Comparison of ENCODE assay signal across 25 cellular contexts in the genomic region with DNA sequence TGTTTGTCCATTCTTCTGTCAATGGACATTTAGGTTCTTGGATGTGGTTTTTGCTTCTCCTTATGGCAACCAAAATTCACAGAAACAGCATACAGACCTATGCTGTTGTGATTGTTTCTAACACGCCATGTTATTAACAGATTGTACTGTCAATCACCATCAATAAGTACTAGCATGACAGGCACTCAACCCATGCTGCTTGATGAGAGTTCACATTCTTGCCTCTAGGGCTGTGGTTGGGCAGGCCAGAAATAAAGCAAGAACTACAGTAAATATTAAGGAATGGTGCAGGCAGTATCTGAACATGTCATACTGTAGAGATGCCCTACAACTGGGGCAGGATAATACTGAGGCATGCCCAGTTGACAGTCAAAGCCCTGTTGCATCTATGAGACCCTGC.
A peak's percentile ranks its signal among the peaks of the same experiment; 100 is the strongest.
DNase-seq lines count a peak whose midpoint lies in the region; ATAC-seq, FAIRE-seq and TF ChIP-seq lines count a peak whose summit lies in the region.
"Had no signal": no experiment of that assay in that cellular context is flagged by ENCODE, and none has a peak within 500 bp of the region (broad histone marks: within the 10 kb centered on the region; RNA-seq: fewer than 3 reads in every experiment).

No MANE protein-coding gene starts in this region.

- DNase-seq in AG04449 (ENCODE audit: low read depth, low spot score) (no peak), HFF-Myc (ENCODE audit: extremely low read depth, low read depth) (no peak), H1 (ENCODE audit: low read depth in 1 of 2, low spot score in 2 of 2) (no peak), kidney tubule cell (ENCODE audit: low spot score) (peak; percentile 15), NCI-H526 treated with DMSO at 0.1 percent for 48 hours (lab: John Stamatoyannopoulos, UW) (no peak), globus pallidus (ENCODE audit: low spot score) (no peak)
- DNase-seq: activated CD4-positive, alpha-beta memory T cell treated with anti-CD3 and anti-CD28 coated beads for 36 hours; activated gamma-delta T cell treated with Interleukin-2 at 50 U/mL for 16 hours; hypothalamus; islet precursor cell; KBM-7; lower lobe of right lung; MV-4-11; NCI-H1694; NCI-H2171 treated with DMSO at 0.1 percent for 48 hours; NCI-H69; stimulated activated CD4-positive, alpha-beta T cell treated with anti-CD3 and anti-CD28 coated beads, Interleukin-12 subunit alpha, Interleukin-12 subunit beta, amount 100 ng/mL, for 4 hours; upper lobe of right lung had no signal

- H3K14ac ChIP-seq in H1 (ENCODE audit: insufficient read length): no peak overlapping the region

- H2BK15ac ChIP-seq in H1 (ENCODE audit: low read length): no peak overlapping the region

- H3K4me3 ChIP-seq in AG04449 (ENCODE audit: low read depth, low read length) (no peak overlapping the region), HFF-Myc (replicated peaks; ENCODE audit: low read depth, low read length) (no peak overlapping the region), H1 (ENCODE audit: extremely low read depth in 1 of 4, insufficient read depth in 2 of 4, low read depth in 3 of 4, low read length in 4 of 4) (no peak overlapping the region)
- H3K4me3 ChIP-seq: A549, breast epithelium, lower lobe of right lung, upper lobe of right lung had no signal

- H2BK12ac ChIP-seq in H1 (ENCODE audit: low read depth, low read length): no peak overlapping the region

- no peak overlapping the region for H4K5ac ChIP-seq in H1 (ENCODE audit: insufficient read length, low read depth, low read length)

- no peak overlapping the region for H3K9ac ChIP-seq in H1 (replicated peaks in 1 of 4; ENCODE audit: extremely low read depth in 1 of 4, low read depth in 3 of 4, low read length in 3 of 4)

- TF ChIP-seq CTCF in AG04449 (IDR thresholded peaks at IDR 0.05; ENCODE audit: insufficient read depth, low read length, missing control alignments) (peak; percentile 5), HFF-Myc (IDR thresholded peaks at IDR 0.05; ENCODE audit: low read depth, low read length, missing control alignments) (peak; percentile 17), H1 (IDR thresholded peaks at IDR 0.05; ENCODE audit: control extremely low read depth in 1 of 3, insufficient read depth in 1 of 3, low read depth in 1 of 3, low read length in 3 of 3) (peak in 1 of 3 experiments; percentile 42; a peak in 1 of 4 replicates)

- H2BK20ac ChIP-seq in H1 (ENCODE audit: low read length): no peak overlapping the region

- H2AFZ ChIP-seq in H1 (ENCODE audit: low read length): no peak overlapping the region

- no peak overlapping the region for H2BK5ac ChIP-seq in H1 (ENCODE audit: low read depth, low read length)

- no peaks in the 10 kb centered on the region for H3K27me3 ChIP-seq in H1 (replicated peaks in 1 of 4; ENCODE audit: control insufficient read depth in 3 of 4, extremely low read depth in 1 of 4, insufficient read depth in 3 of 4, low read length in 3 of 4)
- H3K27me3 ChIP-seq: breast epithelium, upper lobe of right lung had no signal

- ATAC-seq in GM19397 (IDR thresholded peaks at IDR 0.05; ENCODE audit: unreplicated experiment) (no peak), HG03521 (IDR thresholded peaks at IDR 0.05; ENCODE audit: unreplicated experiment) (no peak)
- ATAC-seq: lower lobe of right lung, Right ventricle myocardium inferior, upper lobe of right lung had no signal

- no peak overlapping the region for H3K23ac ChIP-seq in H1 (ENCODE audit: insufficient read length)

- no peak for FAIRE-seq in H1 (lab: Jason Lieb, UNC)
- FAIRE-seq: A549, frontal cortex, H54 had no signal

- CTCF ChIA-PET in AG04449 (lab: Yijun Ruan, JAX) (interaction anchor here (1.3 kb wide), 1 partner anchor 8 kb away, joined by 3 read pairs; no protein-coding TSS in a partner anchor), H1 (lab: Charles Lee; ENCODE audit: partially characterized antibody) (interaction anchor here (0.9 to 3.4 kb wide), 6 partner anchors 7 to 717 kb away, joined by 3 to 24 read pairs (median 5); no protein-coding TSS in a partner anchor)

- no peak for TF ChIP-seq EP300 in H1 (IDR thresholded peaks at IDR 0.05; ENCODE audit: borderline replicate concordance in 1 of 2, low read depth in 2 of 2, low read length in 2 of 2)

- no peak overlapping the region for H3K27ac ChIP-seq in H1 (ENCODE audit: low read depth, low read length)
- H3K27ac ChIP-seq: A549, breast epithelium, lower lobe of right lung, upper lobe of right lung had no signal

- no peak overlapping the region for H2BK120ac ChIP-seq in H1 (replicated peaks; ENCODE audit: low read depth, low read length)

- H3K9me3 ChIP-seq in H1 (ENCODE audit: insufficient read depth in 2 of 2, low read depth in 1 of 2, low read length in 1 of 2): peaks cover 8% of the 10 kb centered on the region in 2 experiments; a peak in 3 of 4 replicates
- H3K9me3 ChIP-seq: breast epithelium, lower lobe of right lung, upper lobe of right lung had no signal

- no peak overlapping the region for H3K4me2 ChIP-seq in H1 (ENCODE audit: insufficient read depth in 1 of 2, low read depth in 2 of 2, low read length in 2 of 2)
- H3K4me2 ChIP-seq: A549 had no signal

- no peak overlapping the region for H3K4ac ChIP-seq in H1 (replicated peaks; ENCODE audit: insufficient read length, low read depth, low read length)

- no peak overlapping the region for H3K18ac ChIP-seq in H1 (ENCODE audit: extremely low read depth, low read length)

- no peaks in the 10 kb centered on the region; a peak in 1 of 8 replicates for H3K36me3 ChIP-seq in H1 (ENCODE audit: control insufficient read depth in 2 of 4, insufficient read depth in 4 of 4, low read length in 3 of 4)
- H3K36me3 ChIP-seq: breast epithelium, lower lobe of right lung, upper lobe of right lung had no signal

- H3K79me1 ChIP-seq in H1 (ENCODE audit: low read depth, low read length): no peaks in the 10 kb centered on the region

- H2AK5ac ChIP-seq in H1 (ENCODE audit: low read depth, low read length): no peak overlapping the region

- peaks cover 0 to 4% (median 0%) of the 10 kb centered on the region in 4 experiments; a peak in 2 of 7 replicates for H3K4me1 ChIP-seq in H1 (replicated peaks in 1 of 4; ENCODE audit: control insufficient read depth in 3 of 4, insufficient read depth in 4 of 4, low read length in 3 of 4)
- H3K4me1 ChIP-seq: A549, breast epithelium, lower lobe of right lung, upper lobe of right lung had no signal

- H4K91ac ChIP-seq in H1 (replicated peaks; ENCODE audit: insufficient read length, low read length): peak overlapping the region; percentile 49

- H4K20me1 ChIP-seq in H1 (replicated peaks in 1 of 2; ENCODE audit: control insufficient read depth in 1 of 2, insufficient read depth in 2 of 2, low read length in 2 of 2): no peaks in the 10 kb centered on the region

- peak in 1 of 2 experiments; percentile 27; a peak in 1 of 4 replicates for TF ChIP-seq RAD21 in H1 (IDR thresholded peaks at IDR 0.05 in 1 of 2, conservative IDR thresholded peaks at IDR 0.05 in 1 of 2; ENCODE audit: low read depth in 2 of 2, low read length in 2 of 2)

- WGBS in H1 (ENCODE audit: extremely low coverage in 1 of 2, insufficient coverage in 1 of 2, insufficient read length in 1 of 2, insufficient replicate concordance in 2 of 2, low coverage in 1 of 2, low lambda C conversion rate in 2 of 2, missing lambda C conversion rate in 1 of 2), 2 experiments: 87% methylated on average over 1 of the region's 1 CpG; no CpG with 5 or more reads in 1 of the 2 experiments

- no peaks in the 10 kb centered on the region for H3K79me2 ChIP-seq in H1 (ENCODE audit: control insufficient read depth in 1 of 2, insufficient read depth in 2 of 2, low read length in 2 of 2)

- no peak for TF ChIP-seq POLR2A in H1 (IDR thresholded peaks at IDR 0.05; ENCODE audit: control extremely low read depth in 1 of 2, low read depth in 2 of 2, low read length in 2 of 2)

- no peaks in the 10 kb centered on the region for H3K23me2 ChIP-seq in H1 (ENCODE audit: low read depth, low read length)

- POLR2A ChIA-PET in AG04449 (lab: Yijun Ruan, JAX) (no interaction called here), H1 (lab: Charles Lee; ENCODE audit: partially characterized antibody) (no interaction called here)

- H3K56ac ChIP-seq in H1 (replicated peaks; ENCODE audit: insufficient read length, low read depth, low read length): no peak overlapping the region

- no peak overlapping the region for H4K8ac ChIP-seq in H1 (ENCODE audit: extremely low read depth, insufficient read depth, low read length)

TF ChIP-seq in H1, 55 proteins besides CTCF, POLR2A, EP300 and RAD21:
- TF ChIP-seq CHD2 (IDR thresholded peaks at IDR 0.05; ENCODE audit: low read length): no peak
- peak; percentile 90 for TF ChIP-seq TEAD4 (IDR thresholded peaks at IDR 0.05; ENCODE audit: low read depth, low read length)
